ENCODE assay signal across 8 cellular contexts in the genomic region with DNA sequence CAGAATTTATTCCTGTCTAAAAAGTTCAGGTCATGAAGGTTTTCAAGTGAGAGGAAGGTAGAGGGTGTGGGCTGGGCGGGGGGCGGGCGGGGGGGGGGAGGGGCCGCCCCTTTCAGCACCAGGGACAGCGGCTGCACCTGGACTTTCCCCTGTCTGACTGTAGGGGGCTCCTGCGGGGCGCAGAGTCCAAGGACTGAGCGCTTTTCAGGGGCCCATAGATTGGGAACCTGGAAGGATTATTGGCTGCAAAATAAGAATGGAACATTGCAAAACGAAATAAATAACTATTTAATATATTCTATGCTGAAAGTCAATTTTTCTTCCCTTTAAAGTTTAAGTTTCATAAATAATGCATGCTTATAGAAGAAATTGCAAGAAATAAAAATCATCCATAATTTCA. TPM values are rescaled to one million over a fixed set of nuclear protein-coding genes. Genes with fewer than 3 reads are reported as not detected.
DNase-seq lines count a peak whose midpoint lies in the region; ATAC-seq and TF ChIP-seq lines count a peak whose summit lies in the region.

No MANE protein-coding gene starts in this region.

- H3K27ac ChIP-seq in MM.1S (ENCODE audit: low read length) = no peak overlapping the region

- no peaks in the 10 kb centered on the region for H3F3A ChIP-seq in MM.1S (ENCODE audit: insufficient read depth, low read length)

- no peaks in the 10 kb centered on the region for H3K9me2 ChIP-seq in MM.1S (replicated peaks; ENCODE audit: insufficient read depth, low read length)

- no peaks in the 10 kb centered on the region for H3K36me3 Mint-ChIP-seq in activated naive CD8-positive, alpha-beta T cell treated with anti-CD3 and anti-CD28 coated beads for 36 hours
- H3K36me3 Mint-ChIP-seq in neural crest cell (ENCODE audit: low read depth) = no peaks in the 10 kb centered on the region

- H3K27me3 Mint-ChIP-seq in activated naive CD8-positive, alpha-beta T cell treated with anti-CD3 and anti-CD28 coated beads for 36 hours = peaks cover 15% of the 10 kb centered on the region
- no peaks in the 10 kb centered on the region for H3K27me3 Mint-ChIP-seq in neural crest cell (ENCODE audit: low read depth)

- H3K4me3 ChIP-seq in MM.1S (ENCODE audit: low read length) = no peak overlapping the region

- H2AFZ ChIP-seq in MM.1S (ENCODE audit: low read length) = no peak overlapping the region

- H3K4me3 Mint-ChIP-seq in activated naive CD8-positive, alpha-beta T cell treated with anti-CD3 and anti-CD28 coated beads for 36 hours = no peak overlapping the region
- no peak overlapping the region for H3K4me3 Mint-ChIP-seq in neural crest cell

- no peaks in the 10 kb centered on the region for H3K9me3 ChIP-seq in MM.1S (replicated peaks; ENCODE audit: insufficient read depth, low read length)

- H3K36me3 ChIP-seq in MM.1S (replicated peaks; ENCODE audit: insufficient read depth, low read length) = no peaks in the 10 kb centered on the region

- no peak for ATAC-seq in HG02678 (IDR thresholded peaks at IDR 0.05; ENCODE audit: unreplicated experiment)

- H4K20me1 ChIP-seq in MM.1S (ENCODE audit: insufficient read depth, low read length) = no peaks in the 10 kb centered on the region

- H3K9ac ChIP-seq in MM.1S (ENCODE audit: low read length) = no peak overlapping the region

- DNase-seq in SKM-1 treated with dmso at 0.1 percent for 144 hours (lab: John Stamatoyannopoulos, UW; ENCODE audit: unreplicated experiment) (peak; percentile 4), SKM-1 (lab: John Stamatoyannopoulos, UW; ENCODE audit: unreplicated experiment) (no peak), MM.1S (peak; percentile 19), neural crest cell (ENCODE audit: low read depth, low spot score) (no peak), GDM1 (lab: John Stamatoyannopoulos, UW) (no peak), NCI-H226 (no peak)
- DNase-seq in activated naive CD8-positive, alpha-beta T cell treated with anti-CD3 and anti-CD28 coated beads for 36 hours = peak; percentile 22

- no peaks in the 10 kb centered on the region for H3K9me3 Mint-ChIP-seq in activated naive CD8-positive, alpha-beta T cell treated with anti-CD3 and anti-CD28 coated beads for 36 hours
- peaks cover 4% of the 10 kb centered on the region for H3K9me3 Mint-ChIP-seq in neural crest cell

- H3K4me1 ChIP-seq in MM.1S (ENCODE audit: low read length) = no peaks in the 10 kb centered on the region

- H3K27ac Mint-ChIP-seq in activated naive CD8-positive, alpha-beta T cell treated with anti-CD3 and anti-CD28 coated beads for 36 hours = no peak overlapping the region
- H3K27ac Mint-ChIP-seq in neural crest cell (ENCODE audit: unreplicated experiment) = no peak overlapping the region

- no peaks in the 10 kb centered on the region for H3K4me1 Mint-ChIP-seq in activated naive CD8-positive, alpha-beta T cell treated with anti-CD3 and anti-CD28 coated beads for 36 hours
- no peaks in the 10 kb centered on the region for H3K4me1 Mint-ChIP-seq in neural crest cell

- H3K27me3 ChIP-seq in MM.1S (replicated peaks; ENCODE audit: insufficient read depth, low read length) = peaks cover 44% of the 10 kb centered on the region; the same call in 1 of the 2 replicates

- no peaks in the 10 kb centered on the region for H3K79me2 ChIP-seq in MM.1S (ENCODE audit: low read length)

- peak; percentile 25 for TF ChIP-seq CTCF in MM.1S (IDR thresholded peaks at IDR 0.05; ENCODE audit: low read length)
- TF ChIP-seq CTCF in neural crest cell (conservative IDR thresholded peaks at IDR 0.05) = peak; percentile 18

- H3K4me2 ChIP-seq in MM.1S (ENCODE audit: low read depth, low read length) = no peak overlapping the region

RNA-seq across cellular contexts. Expression of a gene that starts 8.9 kb away (rescaled TPM):
- under 1 TPM; 0.06 to 0.23 TPM for total RNA-seq in activated naive CD8-positive, alpha-beta T cell treated with anti-CD3 and anti-CD28 coated beads for 36 hours
- not detected in 2 replicates for total RNA-seq in neural crest cell

RNA-seq across cellular contexts. Expression of a gene that starts 16.8 kb away (rescaled TPM):
- not detected for total RNA-seq in activated naive CD8-positive, alpha-beta T cell treated with anti-CD3 and anti-CD28 coated beads for 36 hours
- not detected in 2 replicates for total RNA-seq in neural crest cell

RNA-seq across cellular contexts. Expression of a gene that starts 41.1 kb away (rescaled TPM):
- total RNA-seq in activated naive CD8-positive, alpha-beta T cell treated with anti-CD3 and anti-CD28 coated beads for 36 hours = not detected
- total RNA-seq in neural crest cell = not detected in 2 replicates

Comparison
In these comparisons a context has a peak if more than half of its experiments do, and no peak if none do; other contexts are left out.
1. DNase-seq: peak in SKM-1 treated with dmso at 0.1 percent for 144 hours (single experiment), MM.1S (single experiment) and activated naive CD8-positive, alpha-beta T cell treated with anti-CD3 and anti-CD28 coated beads for 36 hours (single experiment); none in SKM-1 (single experiment), neural crest cell (single experiment), GDM1 (single experiment) and NCI-H226 (single experiment).